ENCODE assay signal across 18 cellular contexts in genomic region chr16:51057969-51058337, GRCh38.
A peak's percentile ranks its signal among the peaks of the same experiment; 100 is the strongest.
DNase-seq lines count a peak whose midpoint lies in the region; ATAC-seq, FAIRE-seq and TF ChIP-seq lines count a peak whose summit lies in the region.
"Had no signal": no experiment of that assay in that cellular context is flagged by ENCODE, and none has a peak within 500 bp of the region (broad histone marks: within the 10 kb centered on the region; RNA-seq: fewer than 3 reads in every experiment).

No MANE protein-coding gene starts in this region.

- H3K4me3 ChIP-seq in HepG2 (replicated peaks in 1 of 3; ENCODE audit: insufficient read depth in 1 of 3, low read depth in 2 of 3, low read length in 3 of 3) = peak overlapping the region; percentile 18 to 68 (median 38)
- no peak overlapping the region for H3K4me3 ChIP-seq in body of pancreas
- H3K4me3 ChIP-seq: BLaER1 treated with 17β-estradiol and CSF1 and Interleukin-3, amounts not matched to agents 10 nM and 100 nM; GM23248 had no signal

- no peaks in the 10 kb centered on the region for H3K4me1 Mint-ChIP-seq in T-cell
- H3K4me1 Mint-ChIP-seq in activated T-cell treated with anti-CD3 and anti-CD28 coated beads, Interleukin-2, amount 50 U/mL, for 24 hours (ENCODE audit: low read depth) = no peaks in the 10 kb centered on the region
- H3K4me1 Mint-ChIP-seq: CD4-positive, CD25-positive, alpha-beta regulatory T cell had no signal

- H3K4me3 Mint-ChIP-seq in T-cell = no peak overlapping the region
- no peak overlapping the region for H3K4me3 Mint-ChIP-seq in activated T-cell treated with anti-CD3 and anti-CD28 coated beads, Interleukin-2, amount 50 U/mL, for 24 hours
- H3K4me3 Mint-ChIP-seq: CD4-positive, CD25-positive, alpha-beta regulatory T cell had no signal

- H3K9me3 Mint-ChIP-seq in T-cell = peaks cover 0 to 7% (median 3%) of the 10 kb centered on the region in 3 donors
- H3K9me3 Mint-ChIP-seq in activated T-cell treated with anti-CD3 and anti-CD28 coated beads, Interleukin-2, amount 50 U/mL, for 24 hours = no peaks in the 10 kb centered on the region

- TF ChIP-seq CTCF in HepG2 (CRISPR knock-in tag; IDR thresholded peaks at IDR 0.05) (no peak), body of pancreas (IDR thresholded peaks at IDR 0.05) (no peak)

- peak overlapping the region; percentile 71 for H3K4me2 ChIP-seq in HepG2 (ENCODE audit: low read depth, low read length)

- H3K27ac ChIP-seq in angular gyrus (ENCODE audit: low read depth, low read length) (peak overlapping the region; percentile 96), HepG2 (ENCODE audit: extremely low read length, insufficient read depth, low read length) (peak overlapping the region; percentile 89), body of pancreas (no peak overlapping the region)
- H3K27ac ChIP-seq: BLaER1 treated with 17β-estradiol and CSF1 and Interleukin-3, amounts not matched to agents 10 nM and 100 nM; GM23248; HL-60 had no signal

- in situ Hi-C loops in HepG2 (cut with HindIII; ENCODE audit: extremely low pct_ligation_motif_present, low pct_unique_long_range_greater_than_20kb) = no loop called here

- 2% methylated on average over 2 of the region's 2 CpGs for WGBS in HepG2 (ENCODE audit: low lambda C conversion rate)
- WGBS in body of pancreas, 2 donors = 21 to 30% methylated on average over 2 of the region's 2 CpGs

- CTCF ChIA-PET in HepG2 (lab: Yijun Ruan, JAX; ENCODE audit: low intra/inter-chr PET ratio, low total read pairs) = no interaction called here
- CTCF ChIA-PET in T-cell (lab: Charles Lee) = no interaction called here

- H3K36me3 ChIP-seq in HepG2 (replicated peaks in 1 of 2; ENCODE audit: control insufficient read depth in 1 of 2, insufficient read depth in 2 of 2, low read length in 2 of 2) = no peaks in the 10 kb centered on the region
- no peaks in the 10 kb centered on the region for H3K36me3 ChIP-seq in body of pancreas (replicated peaks in 1 of 2; ENCODE audit: insufficient read depth in 1 of 2, low read depth in 2 of 2)
- H3K36me3 ChIP-seq: BLaER1 treated with 17β-estradiol and CSF1 and Interleukin-3, amounts not matched to agents 10 nM and 100 nM had no signal

- peak overlapping the region; percentile 69 for H3K9ac ChIP-seq in HepG2 (ENCODE audit: insufficient read depth, low read depth, low read length)
- H3K9ac ChIP-seq: BLaER1 treated with 17β-estradiol and CSF1 and Interleukin-3, amounts not matched to agents 10 nM and 100 nM; GM23248 had no signal

- POLR2A ChIA-PET in HepG2 (lab: Yijun Ruan, JAX) = interaction anchor here (1.0 to 2.7 kb wide), 8 partner anchors 9 to 95 kb away, joined by 4 to 16 read pairs (median 7); no protein-coding TSS in a partner anchor
- POLR2A ChIA-PET in T-cell (lab: Charles Lee) = interaction anchor here in 1 of 2 donors (0.7 kb wide), 1 partner anchor 1930 kb away, joined by 3 read pairs; no protein-coding TSS in a partner anchor

- DNase-seq in globus pallidus (ENCODE audit: low spot score) = peak; percentile 81
- DNase-seq in HepG2 (ENCODE audit: low spot score) = peak; percentile 57
- peak; percentile 63 for DNase-seq in putamen (ENCODE audit: low spot score)
- DNase-seq in T-cell = no peak
- DNase-seq in body of pancreas = no peak
- DNase-seq in activated T-cell treated with anti-CD3 and anti-CD28 coated beads, Interleukin-2, amount 50 U/mL, for 24 hours = no peak
- DNase-seq: 8988T; AML-193; Calu3; CD4-positive, CD25-positive, alpha-beta regulatory T cell; DMS 273 treated with DMSO at 0.1 percent for 48 hours; GM23248 had no signal

- peaks cover 19 to 26% of the 10 kb centered on the region in 2 donors for H3K27me3 Mint-ChIP-seq in T-cell
- peaks cover 6% of the 10 kb centered on the region for H3K27me3 Mint-ChIP-seq in activated T-cell treated with anti-CD3 and anti-CD28 coated beads, Interleukin-2, amount 50 U/mL, for 24 hours

- no peaks in the 10 kb centered on the region for H4K20me1 ChIP-seq in HepG2 (ENCODE audit: insufficient read depth, low read length)
- H4K20me1 ChIP-seq: BLaER1 treated with 17β-estradiol and CSF1 and Interleukin-3, amounts not matched to agents 10 nM and 100 nM had no signal

- H3K79me2 ChIP-seq in HepG2 (ENCODE audit: insufficient read depth, low read length) = no peaks in the 10 kb centered on the region

- peak overlapping the region; percentile 20 for H2AFZ ChIP-seq in HepG2 (ENCODE audit: low read length)
- H2AFZ ChIP-seq: GM23248 had no signal

- H3K27me3 ChIP-seq in HepG2 (ENCODE audit: control insufficient read depth in 1 of 2, insufficient read depth in 2 of 2, low read length in 2 of 2) = no peaks in the 10 kb centered on the region
- no peaks in the 10 kb centered on the region for H3K27me3 ChIP-seq in body of pancreas
- H3K27me3 ChIP-seq: BLaER1 treated with 17β-estradiol and CSF1 and Interleukin-3, amounts not matched to agents 10 nM and 100 nM had no signal

- H3K9me3 ChIP-seq in HepG2 (ENCODE audit: low read length) (no peaks in the 10 kb centered on the region), body of pancreas (no peaks in the 10 kb centered on the region)

- TF ChIP-seq POLR2A in HepG2 (IDR thresholded peaks at IDR 0.05; ENCODE audit: insufficient read depth in 1 of 2, low read depth in 2 of 2, low read length in 2 of 2) (no peak), body of pancreas (IDR thresholded peaks at IDR 0.05) (no peak)

- intact Hi-C loops in HepG2 (cut with micrococcal nuclease; ENCODE audit: unreplicated experiment) = loop anchor here (1.0 to 5.0 kb wide), 3 partner anchors 63 to 179 kb away; no protein-coding TSS in a partner anchor
- intact Hi-C loops in body of pancreas (cut with DNase I) = no loop called here

- no TSS peak for BruUV-seq in HepG2 (replicated peaks; lab: Mats Ljungman, UMichigan)

- peaks cover 86% of the 10 kb centered on the region for H3K4me1 ChIP-seq in HepG2 (ENCODE audit: insufficient read depth, low read length)
- H3K4me1 ChIP-seq in body of pancreas = no peaks in the 10 kb centered on the region

- ATAC-seq in HepG2 (peak; percentile 70), T-cell (replicated peaks in 1 of 4) (no peak), body of pancreas (no peak), GM19324 (IDR thresholded peaks at IDR 0.05; ENCODE audit: low FRiP score, unreplicated experiment) (no peak)
- ATAC-seq: HCT116 had no signal

- TF ChIP-seq EP300 in HepG2 (IDR thresholded peaks at IDR 0.05; ENCODE audit: low read depth in 2 of 2, low read length in 2 of 2) = peak in 1 of 2 experiments; percentile 68; a peak in 1 of 4 replicates
- no peak for TF ChIP-seq EP300 in HepG2 (CRISPR knock-in tag; IDR thresholded peaks at IDR 0.05; ENCODE audit: borderline replicate concordance)

- H3K27ac Mint-ChIP-seq in T-cell = no peak overlapping the region
- H3K27ac Mint-ChIP-seq in activated T-cell treated with anti-CD3 and anti-CD28 coated beads, Interleukin-2, amount 50 U/mL, for 24 hours = no peak overlapping the region
- H3K27ac Mint-ChIP-seq: CD4-positive, CD25-positive, alpha-beta regulatory T cell had no signal

- no peak for TF ChIP-seq RAD21 in HepG2 (CRISPR knock-in tag; IDR thresholded peaks at IDR 0.05)

- H3K36me3 Mint-ChIP-seq in T-cell = no peaks in the 10 kb centered on the region
- no peaks in the 10 kb centered on the region for H3K36me3 Mint-ChIP-seq in activated T-cell treated with anti-CD3 and anti-CD28 coated beads, Interleukin-2, amount 50 U/mL, for 24 hours (ENCODE audit: low read depth)
- H3K36me3 Mint-ChIP-seq: CD4-positive, CD25-positive, alpha-beta regulatory T cell had no signal

- no peak for FAIRE-seq in HepG2 (lab: Jason Lieb, UNC)
- FAIRE-seq: H54 had no signal

TF ChIP-seq in HepG2, 621 proteins besides CTCF, POLR2A, EP300 and RAD21 (continues in another document):
- 0 out of 2 replicates have a peak, but pooled peaks have one; percentile 13 for TF ChIP-seq FOXO4 (CRISPR knock-in tag; conservative IDR thresholded peaks at IDR 0.05)
- TF ChIP-seq ZNF543 (CRISPR knock-in tag; IDR thresholded peaks at IDR 0.05) = no peak
- 0 out of 2 replicates have a peak, but pooled peaks have one; percentile 45 for TF ChIP-seq ATF1 (CRISPR knock-in tag; IDR thresholded peaks at IDR 0.05)
- peak; percentile 82 for TF ChIP-seq PAXIP1 (CRISPR knock-in tag; conservative IDR thresholded peaks at IDR 0.05)
- TF ChIP-seq SP1 (IDR thresholded peaks at IDR 0.05) = no peak
- no peak for TF ChIP-seq SP1 (CRISPR knock-in tag; IDR thresholded peaks at IDR 0.05)
- peak; percentile 12; the same call in 1 of the 2 replicates for TF ChIP-seq FOXP1 (IDR thresholded peaks at IDR 0.05)
- TF ChIP-seq FOXP1 (CRISPR knock-in tag; IDR thresholded peaks at IDR 0.05) = peak; percentile 45; the same call in 1 of the 2 replicates

Comparison
In these comparisons a context has a peak if more than half of its experiments do, and no peak if none do; other contexts are left out.
1. H3K27ac ChIP-seq: peak in angular gyrus (single experiment) and HepG2 (single experiment); none in body of pancreas (0 of 4).
2. DNase-seq: peak in globus pallidus (single experiment), HepG2 (single experiment) and putamen (single experiment); none in T-cell (0 of 34), body of pancreas (0 of 4) and activated T-cell treated with anti-CD3 and anti-CD28 coated beads, Interleukin-2, amount 50 U/mL, for 24 hours (single experiment).
3. H3K4me3 ChIP-seq: peak in HepG2 (3 of 3); none in body of pancreas (0 of 2).